In genomic region chr1:208466054-208466590, GRCh38 we compare ENCODE assay signal across 2 cellular contexts.
TF ChIP-seq lines count a peak whose summit lies in the region.

No MANE protein-coding gene starts in this region.

TF ChIP-seq in SK-N-SH, 30 proteins besides CTCF, POLR2A, EP300 and RAD21 (continued from another document):
- no peak for TF ChIP-seq SIN3A (IDR thresholded peaks at IDR 0.05; ENCODE audit: borderline replicate concordance, low read depth, low read length)
- TF ChIP-seq ELF1 (IDR thresholded peaks at IDR 0.05): no peak

TF ChIP-seq in SK-N-SH treated with all-trans-retinoic acid at 6 μM for 48 hours, 23 proteins besides CTCF, POLR2A, EP300 and RAD21 (continued from another document):
- TF ChIP-seq TSHZ2 (CRISPR knock-in tag; IDR thresholded peaks at IDR 0.05) (no peak), SNAI2 (CRISPR knock-in tag; IDR thresholded peaks at IDR 0.05) (no peak)
